1 cellular context compared by ENCODE assay signal in the genomic region with DNA sequence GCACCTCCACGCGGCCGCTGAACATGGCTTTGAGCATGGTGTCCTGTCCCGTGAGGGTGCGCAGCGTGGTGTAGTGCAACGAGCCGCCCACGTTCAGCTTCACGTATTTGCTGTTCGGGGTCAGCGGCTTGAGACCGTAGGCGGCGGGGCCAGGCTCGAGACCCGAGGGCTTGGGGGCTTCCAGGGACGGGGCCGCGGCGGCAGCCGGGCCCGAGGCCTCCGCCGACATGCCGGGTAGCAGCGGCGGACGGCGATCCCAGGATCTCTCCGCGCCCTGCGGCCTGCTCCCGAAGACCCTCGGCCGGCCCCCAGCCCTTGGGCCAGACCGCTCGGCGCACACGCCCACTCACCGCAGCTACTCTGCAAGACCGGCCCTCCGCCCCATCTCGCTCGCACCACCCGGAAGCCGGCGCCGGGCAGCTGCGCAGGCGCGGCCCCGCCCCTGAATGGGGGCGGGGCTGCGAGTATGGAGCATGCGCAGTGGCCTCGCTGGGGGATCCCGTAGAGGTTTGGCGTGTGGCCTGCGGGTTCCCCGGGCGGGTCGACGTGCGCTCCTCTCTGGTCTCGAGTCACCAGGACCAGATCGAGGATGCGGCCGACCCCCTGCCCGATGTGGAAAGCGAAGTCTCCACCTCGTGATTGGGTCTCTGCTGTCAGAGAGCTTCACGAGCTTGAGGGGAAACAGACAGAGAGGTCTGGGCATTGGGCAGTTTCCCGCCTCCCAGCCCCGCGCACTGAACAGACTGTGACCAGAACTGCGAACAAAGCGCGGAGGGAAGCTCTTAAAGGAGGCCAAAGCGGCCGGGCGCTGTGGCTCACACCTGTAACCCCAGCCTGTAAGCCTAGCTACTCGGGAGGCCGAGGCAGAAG.
TF ChIP-seq lines count a peak whose summit lies in the region.

TSS of gene KCTD13 (minus strand) at position 422 of the 870 bp plus-strand sequence. CDS start at position 229, 193 bp downstream.

TF ChIP-seq in HepG2, 621 proteins besides CTCF, POLR2A, EP300 and RAD21 (continued from another document and continues in another):
- TF ChIP-seq U2AF1 (optimal IDR thresholded peaks at IDR 0.05; ENCODE audit: low read depth, low read length) (peak; percentile 84), FOXP1 (IDR thresholded peaks at IDR 0.05) (no peak), FOXP1 (CRISPR knock-in tag; IDR thresholded peaks at IDR 0.05) (no peak), POGZ (CRISPR knock-in tag; IDR thresholded peaks at IDR 0.05) (peak; percentile 45; the same call in 1 of the 2 replicates), DBP (CRISPR knock-in tag; IDR thresholded peaks at IDR 0.05; ENCODE audit: not compliant biosample characterization) (no peak), ZNF678 (CRISPR knock-in tag; IDR thresholded peaks at IDR 0.05) (0 out of 2 replicates have a peak, but pooled peaks have one; percentile 57), DMAP1 (CRISPR knock-in tag; IDR thresholded peaks at IDR 0.05) (peak; percentile 75), ZNF441 (CRISPR knock-in tag; IDR thresholded peaks at IDR 0.05; ENCODE audit: borderline replicate concordance) (no peak), DPF2 (CRISPR knock-in tag; IDR thresholded peaks at IDR 0.05; ENCODE audit: borderline replicate concordance, low read depth) (no peak; the same call in 1 of the 2 replicates), ZNF530 (CRISPR knock-in tag; IDR thresholded peaks at IDR 0.05; ENCODE audit: low read depth) (no peak), POLR2AphosphoS2 (IDR thresholded peaks at IDR 0.05; ENCODE audit: low read depth, low read length) (no peak), MBNL3 (CRISPR knock-in tag; conservative IDR thresholded peaks at IDR 0.05) (no peak), NFKB2 (CRISPR knock-in tag; IDR thresholded peaks at IDR 0.05; ENCODE audit: borderline replicate concordance) (peak; percentile 92), FOXM1 (CRISPR knock-in tag; IDR thresholded peaks at IDR 0.05) (no peak), ZNF121 (CRISPR knock-in tag; IDR thresholded peaks at IDR 0.05) (peak; percentile 11), ATF7-NPFF (CRISPR knock-in tag; IDR thresholded peaks at IDR 0.05; ENCODE audit: low read depth) (peak; percentile 92), MAFF (IDR thresholded peaks at IDR 0.05; ENCODE audit: low read depth, low read length) (no peak; the same call in 1 of the 2 replicates), NR3C1 (CRISPR knock-in tag; IDR thresholded peaks at IDR 0.05) (no peak), JUNB (CRISPR knock-in tag; IDR thresholded peaks at IDR 0.05; ENCODE audit: borderline replicate concordance) (peak; percentile 46; the same call in 1 of the 2 replicates), ADNP (CRISPR knock-in tag; IDR thresholded peaks at IDR 0.05) (0 out of 2 replicates have a peak, but pooled peaks have one; percentile 7), SRSF1 (optimal IDR thresholded peaks at IDR 0.05; ENCODE audit: low read depth, low read length) (peak; percentile 82), ETV6 (CRISPR knock-in tag; conservative IDR thresholded peaks at IDR 0.05) (no peak; the same call in 1 of the 2 replicates), ZNF180 (CRISPR knock-in tag; IDR thresholded peaks at IDR 0.05; ENCODE audit: borderline replicate concordance, low read depth) (no peak), KDM1A (CRISPR knock-in tag; IDR thresholded peaks at IDR 0.05) (no peak), CBFB (CRISPR knock-in tag; IDR thresholded peaks at IDR 0.05) (peak; percentile 67), REPIN1 (CRISPR knock-in tag; IDR thresholded peaks at IDR 0.05; ENCODE audit: borderline replicate concordance, low read depth) (peak; percentile 79), POLR2G (IDR thresholded peaks at IDR 0.05; ENCODE audit: low read depth, low read length) (peak; percentile 99), ZNF674 (CRISPR knock-in tag; IDR thresholded peaks at IDR 0.05; ENCODE audit: low read depth) (peak; percentile 80; the same call in 1 of the 2 replicates), ZNF18 (CRISPR knock-in tag; IDR thresholded peaks at IDR 0.05; ENCODE audit: insufficient replicate concordance) (no peak), CBX1 (IDR thresholded peaks at IDR 0.05; ENCODE audit: low read depth) (no peak), GATA4 (IDR thresholded peaks at IDR 0.05; ENCODE audit: borderline replicate concordance, low read depth) (peak; percentile 40; the same call in 1 of the 2 replicates), ZMAT5 (CRISPR knock-in tag; IDR thresholded peaks at IDR 0.05; ENCODE audit: borderline replicate concordance, low read depth) (no peak), ZNF572 (CRISPR knock-in tag; IDR thresholded peaks at IDR 0.05) (no peak), CCAR2 (optimal IDR thresholded peaks at IDR 0.05; ENCODE audit: low read depth, low read length) (no peak), FOXK1 (CRISPR knock-in tag; IDR thresholded peaks at IDR 0.05; ENCODE audit: borderline replicate concordance, low read depth) (no peak; the same call in 1 of the 2 replicates), DRAP1 (CRISPR knock-in tag; IDR thresholded peaks at IDR 0.05) (peak; percentile 83), NFIC (IDR thresholded peaks at IDR 0.05; ENCODE audit: low read length) (no peak), MEIS2 (CRISPR knock-in tag; IDR thresholded peaks at IDR 0.05) (peak; percentile 92), ZNF282 (IDR thresholded peaks at IDR 0.05; ENCODE audit: partially characterized antibody) (no peak), MIER2 (CRISPR knock-in tag; IDR thresholded peaks at IDR 0.05) (no peak; the same call in 1 of the 2 replicates), ZSCAN21 (CRISPR knock-in tag; IDR thresholded peaks at IDR 0.05; ENCODE audit: borderline replicate concordance) (peak; percentile 78), ZBTB7A (CRISPR knock-in tag; IDR thresholded peaks at IDR 0.05) (peak; percentile 44; the same call in 1 of the 2 replicates), PHB2 (IDR thresholded peaks at IDR 0.05; ENCODE audit: partially characterized antibody) (no peak), POLR2AphosphoS5 (IDR thresholded peaks at IDR 0.05; ENCODE audit: low read depth, low read length) (peak; percentile 98), ZNF558 (CRISPR knock-in tag; IDR thresholded peaks at IDR 0.05; ENCODE audit: borderline replicate concordance) (no peak; the same call in 1 of the 2 replicates), NR2F2 (IDR thresholded peaks at IDR 0.05; ENCODE audit: borderline replicate concordance, low read depth) (peak; percentile 23; the same call in 1 of the 2 replicates), PRPF4 (IDR thresholded peaks at IDR 0.05; ENCODE audit: low read depth, low read length, poor library complexity, severe bottlenecking) (no peak)
- TF ChIP-seq, protein P1, sequence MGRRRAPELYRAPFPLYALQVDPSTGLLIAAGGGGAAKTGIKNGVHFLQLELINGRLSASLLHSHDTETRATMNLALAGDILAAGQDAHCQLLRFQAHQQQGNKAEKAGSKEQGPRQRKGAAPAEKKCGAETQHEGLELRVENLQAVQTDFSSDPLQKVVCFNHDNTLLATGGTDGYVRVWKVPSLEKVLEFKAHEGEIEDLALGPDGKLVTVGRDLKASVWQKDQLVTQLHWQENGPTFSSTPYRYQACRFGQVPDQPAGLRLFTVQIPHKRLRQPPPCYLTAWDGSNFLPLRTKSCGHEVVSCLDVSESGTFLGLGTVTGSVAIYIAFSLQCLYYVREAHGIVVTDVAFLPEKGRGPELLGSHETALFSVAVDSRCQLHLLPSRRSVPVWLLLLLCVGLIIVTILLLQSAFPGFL (CRISPR knock-in tag; IDR thresholded peaks at IDR 0.05), result peak; percentile 64; the same call in 1 of the 2 replicates
- TF ChIP-seq, protein P2, sequence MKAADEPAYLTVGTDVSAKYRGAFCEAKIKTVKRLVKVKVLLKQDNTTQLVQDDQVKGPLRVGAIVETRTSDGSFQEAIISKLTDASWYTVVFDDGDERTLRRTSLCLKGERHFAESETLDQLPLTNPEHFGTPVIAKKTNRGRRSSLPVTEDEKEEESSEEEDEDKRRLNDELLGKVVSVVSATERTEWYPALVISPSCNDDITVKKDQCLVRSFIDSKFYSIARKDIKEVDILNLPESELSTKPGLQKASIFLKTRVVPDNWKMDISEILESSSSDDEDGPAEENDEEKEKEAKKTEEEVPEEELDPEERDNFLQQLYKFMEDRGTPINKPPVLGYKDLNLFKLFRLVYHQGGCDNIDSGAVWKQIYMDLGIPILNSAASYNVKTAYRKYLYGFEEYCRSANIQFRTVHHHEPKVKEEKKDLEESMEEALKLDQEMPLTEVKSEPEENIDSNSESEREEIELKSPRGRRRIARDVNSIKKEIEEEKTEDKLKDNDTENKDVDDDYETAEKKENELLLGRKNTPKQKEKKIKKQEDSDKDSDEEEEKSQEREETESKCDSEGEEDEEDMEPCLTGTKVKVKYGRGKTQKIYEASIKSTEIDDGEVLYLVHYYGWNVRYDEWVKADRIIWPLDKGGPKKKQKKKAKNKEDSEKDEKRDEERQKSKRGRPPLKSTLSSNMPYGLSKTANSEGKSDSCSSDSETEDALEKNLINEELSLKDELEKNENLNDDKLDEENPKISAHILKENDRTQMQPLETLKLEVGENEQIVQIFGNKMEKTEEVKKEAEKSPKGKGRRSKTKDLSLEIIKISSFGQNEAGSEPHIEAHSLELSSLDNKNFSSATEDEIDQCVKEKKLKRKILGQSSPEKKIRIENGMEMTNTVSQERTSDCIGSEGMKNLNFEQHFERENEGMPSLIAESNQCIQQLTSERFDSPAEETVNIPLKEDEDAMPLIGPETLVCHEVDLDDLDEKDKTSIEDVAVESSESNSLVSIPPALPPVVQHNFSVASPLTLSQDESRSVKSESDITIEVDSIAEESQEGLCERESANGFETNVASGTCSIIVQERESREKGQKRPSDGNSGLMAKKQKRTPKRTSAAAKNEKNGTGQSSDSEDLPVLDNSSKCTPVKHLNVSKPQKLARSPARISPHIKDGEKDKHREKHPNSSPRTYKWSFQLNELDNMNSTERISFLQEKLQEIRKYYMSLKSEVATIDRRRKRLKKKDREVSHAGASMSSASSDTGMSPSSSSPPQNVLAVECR (CRISPR knock-in tag; IDR thresholded peaks at IDR 0.05; ENCODE audit: borderline replicate concordance), result peak; percentile 89
- TF ChIP-seq, protein P3, sequence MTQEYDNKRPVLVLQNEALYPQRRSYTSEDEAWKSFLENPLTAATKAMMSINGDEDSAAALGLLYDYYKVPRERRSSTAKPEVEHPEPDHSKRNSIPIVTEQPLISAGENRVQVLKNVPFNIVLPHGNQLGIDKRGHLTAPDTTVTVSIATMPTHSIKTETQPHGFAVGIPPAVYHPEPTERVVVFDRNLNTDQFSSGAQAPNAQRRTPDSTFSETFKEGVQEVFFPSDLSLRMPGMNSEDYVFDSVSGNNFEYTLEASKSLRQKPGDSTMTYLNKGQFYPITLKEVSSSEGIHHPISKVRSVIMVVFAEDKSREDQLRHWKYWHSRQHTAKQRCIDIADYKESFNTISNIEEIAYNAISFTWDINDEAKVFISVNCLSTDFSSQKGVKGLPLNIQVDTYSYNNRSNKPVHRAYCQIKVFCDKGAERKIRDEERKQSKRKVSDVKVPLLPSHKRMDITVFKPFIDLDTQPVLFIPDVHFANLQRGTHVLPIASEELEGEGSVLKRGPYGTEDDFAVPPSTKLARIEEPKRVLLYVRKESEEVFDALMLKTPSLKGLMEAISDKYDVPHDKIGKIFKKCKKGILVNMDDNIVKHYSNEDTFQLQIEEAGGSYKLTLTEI (CRISPR knock-in tag; conservative IDR thresholded peaks at IDR 0.05), result no peak
- TF ChIP-seq, protein P4, sequence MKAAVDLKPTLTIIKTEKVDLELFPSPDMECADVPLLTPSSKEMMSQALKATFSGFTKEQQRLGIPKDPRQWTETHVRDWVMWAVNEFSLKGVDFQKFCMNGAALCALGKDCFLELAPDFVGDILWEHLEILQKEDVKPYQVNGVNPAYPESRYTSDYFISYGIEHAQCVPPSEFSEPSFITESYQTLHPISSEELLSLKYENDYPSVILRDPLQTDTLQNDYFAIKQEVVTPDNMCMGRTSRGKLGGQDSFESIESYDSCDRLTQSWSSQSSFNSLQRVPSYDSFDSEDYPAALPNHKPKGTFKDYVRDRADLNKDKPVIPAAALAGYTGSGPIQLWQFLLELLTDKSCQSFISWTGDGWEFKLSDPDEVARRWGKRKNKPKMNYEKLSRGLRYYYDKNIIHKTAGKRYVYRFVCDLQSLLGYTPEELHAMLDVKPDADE (CRISPR knock-in tag; IDR thresholded peaks at IDR 0.05), result no peak
- TF ChIP-seq, protein P5, sequence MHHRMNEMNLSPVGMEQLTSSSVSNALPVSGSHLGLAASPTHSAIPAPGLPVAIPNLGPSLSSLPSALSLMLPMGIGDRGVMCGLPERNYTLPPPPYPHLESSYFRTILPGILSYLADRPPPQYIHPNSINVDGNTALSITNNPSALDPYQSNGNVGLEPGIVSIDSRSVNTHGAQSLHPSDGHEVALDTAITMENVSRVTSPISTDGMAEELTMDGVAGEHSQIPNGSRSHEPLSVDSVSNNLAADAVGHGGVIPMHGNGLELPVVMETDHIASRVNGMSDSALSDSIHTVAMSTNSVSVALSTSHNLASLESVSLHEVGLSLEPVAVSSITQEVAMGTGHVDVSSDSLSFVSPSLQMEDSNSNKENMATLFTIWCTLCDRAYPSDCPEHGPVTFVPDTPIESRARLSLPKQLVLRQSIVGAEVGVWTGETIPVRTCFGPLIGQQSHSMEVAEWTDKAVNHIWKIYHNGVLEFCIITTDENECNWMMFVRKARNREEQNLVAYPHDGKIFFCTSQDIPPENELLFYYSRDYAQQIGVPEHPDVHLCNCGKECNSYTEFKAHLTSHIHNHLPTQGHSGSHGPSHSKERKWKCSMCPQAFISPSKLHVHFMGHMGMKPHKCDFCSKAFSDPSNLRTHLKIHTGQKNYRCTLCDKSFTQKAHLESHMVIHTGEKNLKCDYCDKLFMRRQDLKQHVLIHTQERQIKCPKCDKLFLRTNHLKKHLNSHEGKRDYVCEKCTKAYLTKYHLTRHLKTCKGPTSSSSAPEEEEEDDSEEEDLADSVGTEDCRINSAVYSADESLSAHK (CRISPR knock-in tag; IDR thresholded peaks at IDR 0.05; ENCODE audit: borderline replicate concordance), result peak; percentile 34; the same call in 1 of the 2 replicates
